11 cellular contexts compared by ENCODE assay signal in genomic region chr10:46450829-46451228, GRCh38. TPM values are rescaled to one million over a fixed set of nuclear protein-coding genes. Genes with fewer than 3 reads are reported as not detected.
A peak's percentile ranks its signal among the peaks of the same experiment; 100 is the strongest.
DNase-seq lines count a peak whose midpoint lies in the region; ATAC-seq, FAIRE-seq and TF ChIP-seq lines count a peak whose summit lies in the region.
"Not testable (repeated sequence)": the region's sequence is repeated elsewhere in the genome, so short reads cannot be mapped to it uniquely, and the experiment has no call there.
"Had no signal": no experiment of that assay in that cellular context is flagged by ENCODE, and none has a peak within 500 bp of the region (broad histone marks: within the 10 kb centered on the region; RNA-seq: fewer than 3 reads in every experiment).

No MANE protein-coding gene starts in this region.

- not testable (repeated sequence) for H3K27me3 ChIP-seq in GM23338 (ENCODE audit: insufficient read depth); HepG2 (ENCODE audit: control insufficient read depth in 1 of 2, insufficient read depth in 2 of 2, low read length in 2 of 2); spleen (replicated peaks in 1 of 7); upper lobe of right lung

- H3F3A ChIP-seq in GM23338 (replicated peaks; ENCODE audit: low read depth), result not testable (repeated sequence)

- H3K9ac ChIP-seq in HepG2 (ENCODE audit: insufficient read depth, low read depth, low read length), result not testable (repeated sequence)

- H3K4me1 ChIP-seq in GM23338 (ENCODE audit: insufficient read depth); HepG2 (ENCODE audit: insufficient read depth, low read length); spleen; upper lobe of right lung: not testable (repeated sequence)

- WGBS in HepG2 (ENCODE audit: low lambda C conversion rate), result 45% methylated on average over 7 of the region's 8 CpGs
- WGBS in spleen, 5 donors, result 86 to 95% (median 88%) methylated on average over 6 to 8 of the region's 8 CpGs

- not testable (repeated sequence) for H2AFZ ChIP-seq in GM23338; HepG2 (ENCODE audit: low read length)

- not testable (repeated sequence) for H3K4me1 Mint-ChIP-seq in GM23338; glutamatergic neuron (ENCODE audit: low read depth, unreplicated experiment); neural crest cell

- H3K27ac ChIP-seq in GM23338 (ENCODE audit: low read depth); HepG2 (ENCODE audit: extremely low read length, insufficient read depth, low read length); spleen; upper lobe of right lung: not testable (repeated sequence)

- not testable (repeated sequence) for H3K4me3 Mint-ChIP-seq in GM23338; glutamatergic neuron (ENCODE audit: unreplicated experiment); neural crest cell

- H3K27me3 Mint-ChIP-seq in GM23338 (ENCODE audit: insufficient read depth, low read depth, poor library complexity); glutamatergic neuron (ENCODE audit: unreplicated experiment); neural crest cell (ENCODE audit: low read depth): not testable (repeated sequence)

- CTCF ChIA-PET in HepG2 (lab: Yijun Ruan, JAX; ENCODE audit: low intra/inter-chr PET ratio, low total read pairs), result not testable (repeated sequence)

- ATAC-seq in GM23338 (peak; percentile 68), HepG2 (peak; percentile 24; the same call in 2 of the 3 replicates), upper lobe of right lung (peak; percentile 11)

- not testable (repeated sequence) for H3K4me3 ChIP-seq in GM23338; HepG2 (replicated peaks in 1 of 3; ENCODE audit: insufficient read depth in 1 of 3, low read depth in 2 of 3, low read length in 3 of 3); spleen; upper lobe of right lung

- POLR2A ChIA-PET in HepG2 (lab: Yijun Ruan, JAX), result not testable (repeated sequence)

- not testable (repeated sequence) for TF ChIP-seq POLR2A in HepG2 (IDR thresholded peaks at IDR 0.05; ENCODE audit: insufficient read depth in 1 of 2, low read depth in 2 of 2, low read length in 2 of 2); spleen (IDR thresholded peaks at IDR 0.05)

- H3K9me3 ChIP-seq in HepG2 (ENCODE audit: low read length); spleen; upper lobe of right lung: not testable (repeated sequence)

- not testable (repeated sequence) for H3K4me2 ChIP-seq in GM23338; HepG2 (ENCODE audit: low read depth, low read length)

- not testable (repeated sequence) for TF ChIP-seq EP300 in HepG2 (IDR thresholded peaks at IDR 0.05; ENCODE audit: low read depth in 2 of 2, low read length in 2 of 2); HepG2 (CRISPR knock-in tag; IDR thresholded peaks at IDR 0.05; ENCODE audit: borderline replicate concordance)

- not testable (repeated sequence) for H3K36me3 ChIP-seq in GM23338 (ENCODE audit: insufficient read depth); HepG2 (replicated peaks in 1 of 2; ENCODE audit: control insufficient read depth in 1 of 2, insufficient read depth in 2 of 2, low read length in 2 of 2); spleen; upper lobe of right lung

- not testable (repeated sequence) for H3K79me2 ChIP-seq in GM23338 (replicated peaks; ENCODE audit: insufficient read depth); HepG2 (ENCODE audit: insufficient read depth, low read length)

- intact Hi-C loops in HepG2 (cut with micrococcal nuclease; ENCODE audit: unreplicated experiment); spleen (cut with DNase I; ENCODE audit: low total_unique reads); upper lobe of right lung (cut with DNase I): not testable (repeated sequence)

- TF ChIP-seq CTCF in GM23338 (conservative IDR thresholded peaks at IDR 0.05; ENCODE audit: low read depth in 2 of 2); glutamatergic neuron (IDR thresholded peaks at IDR 0.05; ENCODE audit: partially characterized antibody, unreplicated experiment); HepG2 (CRISPR knock-in tag; IDR thresholded peaks at IDR 0.05); neural crest cell (conservative IDR thresholded peaks at IDR 0.05); spleen (IDR thresholded peaks at IDR 0.05 in 8 of 11, conservative IDR thresholded peaks at IDR 0.05 in 3 of 11); upper lobe of right lung (IDR thresholded peaks at IDR 0.05): not testable (repeated sequence)

- not testable (repeated sequence) for FAIRE-seq in HepG2 (lab: Jason Lieb, UNC)

- not testable (repeated sequence) for H3K27ac Mint-ChIP-seq in GM23338; glutamatergic neuron (ENCODE audit: unreplicated experiment)
- peak overlapping the region; percentile 62 for H3K27ac Mint-ChIP-seq in neural crest cell (ENCODE audit: unreplicated experiment)

- not testable (repeated sequence) for H4K20me1 ChIP-seq in GM23338 (replicated peaks; ENCODE audit: insufficient read depth); HepG2 (ENCODE audit: insufficient read depth, low read length)

- not testable (repeated sequence) for DNase-seq in GM23338 (ENCODE audit: low spot score); HepG2 (ENCODE audit: low spot score); neural crest cell (ENCODE audit: low read depth, low spot score); upper lobe of right lung
- DNase-seq in astrocyte of the hippocampus (ENCODE audit: low read depth, low spot score) (peak; percentile 17), glutamatergic neuron (peak; percentile 23), islet precursor cell (peak; percentile 40), spleen (peak; percentile 78)

- H3K9me3 Mint-ChIP-seq in GM23338; glutamatergic neuron (ENCODE audit: unreplicated experiment); neural crest cell: not testable (repeated sequence)

- in situ Hi-C loops in HepG2 (cut with HindIII; ENCODE audit: extremely low pct_ligation_motif_present, low pct_unique_long_range_greater_than_20kb), result not testable (repeated sequence)

- BruUV-seq in HepG2 (replicated peaks; lab: Mats Ljungman, UMichigan), result not testable (repeated sequence)

- H3K36me3 Mint-ChIP-seq in GM23338 (ENCODE audit: low read depth); glutamatergic neuron (ENCODE audit: unreplicated experiment); neural crest cell (ENCODE audit: low read depth): not testable (repeated sequence)

- H3K9me2 ChIP-seq in GM23338 (ENCODE audit: insufficient read depth), result not testable (repeated sequence)

- TF ChIP-seq RAD21 in HepG2 (CRISPR knock-in tag; IDR thresholded peaks at IDR 0.05), result not testable (repeated sequence)

RNA-seq across cellular contexts. Expression of gene NPY4R, which starts 14.9 kb away (rescaled TPM):
- not detected in 2 replicates for total RNA-seq in GM23338 (2014; rRNA removed; shearing (Covaris generic))
- polyA plus RNA-seq in GM23338 (2016; fragmentation: Nextera tagmentation; extraction: Ambion mirVana) (not detected in 2 replicates), HepG2 (2011; rRNA removed) (not detected in 2 replicates), spleen (not detected)
- total RNA-seq in glutamatergic neuron (ENCODE audit: unreplicated experiment) (not detected), HepG2 (2016; rRNA removed; fragmentation: Illumina TruSeq; extraction: Trizol) (not detected in 2 replicates), neural crest cell (not detected in 2 replicates), spleen (not detected), upper lobe of right lung (not detected)
- not detected in 2 replicates for total RNA-seq in HepG2 (2016; cell fraction: cytosol; rRNA removed; fragmentation: Illumina TruSeq; extraction: Trizol; ENCODE audit: low read depth)
- total RNA-seq in HepG2 (2016; cell fraction: insoluble cytoplasmic fraction; rRNA removed; fragmentation: Illumina TruSeq; extraction: Trizol), result not detected in 2 replicates
- not detected in 2 replicates for total RNA-seq in HepG2 (2016; cell fraction: membrane; rRNA removed; fragmentation: Illumina TruSeq; extraction: Trizol)
- total RNA-seq in HepG2 (2016; cell fraction: nucleus; rRNA removed; fragmentation: Illumina TruSeq; extraction: Trizol), result not detected in 2 replicates
- not detected in 2 replicates for polyA plus RNA-seq in HepG2 (2011; cell fraction: cytosol; rRNA removed)
- not detected in 2 replicates for polyA plus RNA-seq in HepG2 (2011; cell fraction: nucleus; rRNA removed)
- polyA plus RNA-seq in HepG2 (2012), result not detected in 2 replicates
- polyA plus RNA-seq in HepG2 (2016; cell fraction: cytosol; fragmentation: Illumina TruSeq; extraction: Trizol; ENCODE audit: low read depth), result not detected in 2 replicates
- polyA plus RNA-seq in HepG2 (2016; cell fraction: insoluble cytoplasmic fraction; fragmentation: Illumina TruSeq; extraction: Trizol; ENCODE audit: low read depth), result not detected in 2 replicates
- polyA plus RNA-seq in HepG2 (2016; cell fraction: membrane; fragmentation: Illumina TruSeq; extraction: Trizol; ENCODE audit: low read depth), result not detected in 2 replicates
- not detected in 2 replicates for polyA plus RNA-seq in HepG2 (2016; cell fraction: nucleus; fragmentation: Illumina TruSeq; extraction: Trizol; ENCODE audit: insufficient read depth, low read depth)
- 29.0 TPM in 1 of 2 replicates, not detected in the other for polyA minus RNA-seq in HepG2 (2011; rRNA and poly(A)+ RNA removed; ENCODE audit: low replicate concordance)
- not detected in 2 replicates for polyA minus RNA-seq in HepG2 (2011; cell fraction: cytosol; rRNA and poly(A)+ RNA removed)
- polyA minus RNA-seq in HepG2 (2011; cell fraction: nucleus; rRNA and poly(A)+ RNA removed), result not detected in 2 replicates
- total RNA-seq: CD4-positive, CD25-positive, alpha-beta regulatory T cell; H1; HT1080 had no signal
- polyA plus RNA-seq: CD4-positive, CD25-positive, alpha-beta regulatory T cell had no signal

Comparison
In these comparisons a context has a peak if more than half of its experiments do, and no peak if none do; other contexts are left out.
1. ATAC-seq: peak in every context shown above with its lines; median percentile 68 in GM23338; 24 in HepG2; 11 in upper lobe of right lung.